29 cellular contexts compared by ENCODE assay signal in the genomic region with DNA sequence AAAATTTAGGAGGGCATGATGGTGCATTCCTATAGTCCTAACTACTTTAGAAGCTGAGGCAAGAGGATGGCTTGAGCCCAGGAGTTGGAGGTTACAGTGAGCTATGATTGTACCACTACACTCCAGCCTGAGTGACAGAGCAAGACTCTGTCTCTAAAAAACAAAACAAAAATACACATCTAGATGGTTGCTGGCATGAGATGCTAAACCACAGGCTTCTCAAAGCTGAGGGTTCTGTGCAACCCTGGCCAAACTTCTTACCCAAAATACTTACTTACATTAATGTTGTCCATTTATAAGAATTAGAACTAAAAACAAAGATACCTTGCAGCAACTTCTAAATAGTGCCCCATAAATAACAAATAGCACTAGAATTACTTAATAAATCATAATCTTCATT.
"Had no signal": no experiment of that assay in that cellular context is flagged by ENCODE, and none has a peak within 500 bp of the region (broad histone marks: within the 10 kb centered on the region; RNA-seq: fewer than 3 reads in every experiment).

No MANE protein-coding gene starts in this region.

- H3K4me3 ChIP-seq: breast epithelium, esophagus squamous epithelium, left ventricle myocardium inferior, lung, ovary, right lobe of liver, skin epidermis, thoracic aorta had no signal

- H3K4me1 ChIP-seq: right lobe of liver had no signal

- H3K27ac Mint-ChIP-seq: activated naive CD8-positive, alpha-beta T cell treated with anti-CD3 and anti-CD28 coated beads, Interleukin-2, amount 10 ng/mL, durations not matched to agents 7 days and 5 days; progenitor cell of endocrine pancreas; stimulated activated naive CD8-positive, alpha-beta T cell treated with anti-CD3 and anti-CD28 coated beads, Interleukin-15, Interleukin-2, amounts not matched to agents 100 ng/mL and 50 ng/mL, for 24 hours had no signal

- DNase-seq: activated CD4-positive, alpha-beta T cell treated with anti-CD3 and anti-CD28 coated beads for 48 hours; activated CD4-positive, alpha-beta T cell treated with anti-CD3 and anti-CD28 coated beads, Interleukin-2, amount 50 U/mL, for 48 hours; activated CD8-positive, alpha-beta memory T cell treated with anti-CD3 and anti-CD28 coated beads for 24 hours; activated naive CD4-positive, alpha-beta T cell; activated naive CD8-positive, alpha-beta T cell treated with anti-CD3 and anti-CD28 coated beads, Interleukin-2, amount 10 ng/mL, durations not matched to agents 7 days and 5 days; amniotic stem cell; central memory CD4-positive, alpha-beta T cell; dermis blood vessel endothelial cell; effector CD4-positive, alpha-beta T cell; esophagus squamous epithelium; islet precursor cell; left ventricle myocardium inferior; mesendoderm; ovary; right lobe of liver; stimulated activated CD4-positive, alpha-beta T cell treated with anti-CD3 and anti-CD28 coated beads, Interleukin-12 subunit alpha, Interleukin-12 subunit beta, amount 100 ng/mL, for 4 hours; stimulated activated CD4-positive, alpha-beta T cell treated with anti-CD3 and anti-CD28 coated beads, Interleukin-4, amount 100 ng/mL, for 1 hour; T-helper 9 cell; trophoblast cell had no signal

- H3K27ac ChIP-seq: breast epithelium, epithelial cell of prostate, esophagus squamous epithelium, left ventricle myocardium inferior, ovary, right lobe of liver, skin epidermis, thoracic aorta, VCaP had no signal

- H3K27me3 Mint-ChIP-seq: activated naive CD8-positive, alpha-beta T cell treated with anti-CD3 and anti-CD28 coated beads, Interleukin-2, amount 10 ng/mL, durations not matched to agents 7 days and 5 days; progenitor cell of endocrine pancreas; stimulated activated naive CD8-positive, alpha-beta T cell treated with anti-CD3 and anti-CD28 coated beads, Interleukin-15, Interleukin-2, amounts not matched to agents 100 ng/mL and 50 ng/mL, for 24 hours had no signal

- H3K36me3 ChIP-seq: breast epithelium, esophagus squamous epithelium, left ventricle myocardium inferior, ovary, right lobe of liver, thoracic aorta had no signal

- H3K4me3 Mint-ChIP-seq: activated naive CD8-positive, alpha-beta T cell treated with anti-CD3 and anti-CD28 coated beads, Interleukin-2, amount 10 ng/mL, durations not matched to agents 7 days and 5 days; nephron; stimulated activated naive CD8-positive, alpha-beta T cell treated with anti-CD3 and anti-CD28 coated beads, Interleukin-15, Interleukin-2, amounts not matched to agents 100 ng/mL and 50 ng/mL, for 24 hours had no signal

- H3K9me3 ChIP-seq: breast epithelium, esophagus squamous epithelium, left ventricle myocardium inferior, ovary, right lobe of liver, thoracic aorta had no signal

- ATAC-seq: activated CD4-positive, CD25-positive, alpha-beta regulatory T cell treated with anti-CD3 and anti-CD28 coated beads, Interleukin-2, amount 50 U/mL, for 24 hours; right lobe of liver had no signal

- H3K27me3 ChIP-seq: breast epithelium, esophagus squamous epithelium, ovary had no signal

- H3K9me3 Mint-ChIP-seq: activated naive CD8-positive, alpha-beta T cell treated with anti-CD3 and anti-CD28 coated beads, Interleukin-2, amount 10 ng/mL, durations not matched to agents 7 days and 5 days; nephron; stimulated activated naive CD8-positive, alpha-beta T cell treated with anti-CD3 and anti-CD28 coated beads, Interleukin-15, Interleukin-2, amounts not matched to agents 100 ng/mL and 50 ng/mL, for 24 hours had no signal
